In genomic region chr1:154944422-154945159, GRCh38 we compare ENCODE assay signal across 1 cellular context.
TF ChIP-seq lines count a peak whose summit lies in the region.

No MANE protein-coding gene starts in this region.

TF ChIP-seq in HepG2, 621 proteins besides CTCF, POLR2A, EP300 and RAD21 (continued from another document and continues in another):
- TF ChIP-seq AHDC1 (CRISPR knock-in tag; IDR thresholded peaks at IDR 0.05; ENCODE audit: borderline replicate concordance) (peak; percentile 75), ZNF431 (CRISPR knock-in tag; IDR thresholded peaks at IDR 0.05; ENCODE audit: borderline replicate concordance, low read depth) (no peak), CEBPG (CRISPR knock-in tag; IDR thresholded peaks at IDR 0.05) (peak; percentile 56), SNAPC2 (CRISPR knock-in tag; IDR thresholded peaks at IDR 0.05) (peak; percentile 88), SMARCE1 (IDR thresholded peaks at IDR 0.05; ENCODE audit: borderline replicate concordance) (no peak), JUN (CRISPR knock-in tag; IDR thresholded peaks at IDR 0.05) (0 out of 2 replicates have a peak, but pooled peaks have one; percentile 26), ZNF318 (CRISPR knock-in tag; IDR thresholded peaks at IDR 0.05) (no peak), TFE3 (CRISPR knock-in tag; IDR thresholded peaks at IDR 0.05) (no peak), CERS6 (CRISPR knock-in tag; IDR thresholded peaks at IDR 0.05) (no peak), ATF3 (CRISPR knock-in tag; IDR thresholded peaks at IDR 0.05) (no peak), ZBTB44 (CRISPR knock-in tag; IDR thresholded peaks at IDR 0.05) (no peak), YEATS2 (CRISPR knock-in tag; IDR thresholded peaks at IDR 0.05; ENCODE audit: borderline replicate concordance) (peak; percentile 67; the same call in 1 of the 2 replicates), ATF6 (CRISPR knock-in tag; conservative IDR thresholded peaks at IDR 0.05) (no peak), ZFP1 (CRISPR knock-in tag; IDR thresholded peaks at IDR 0.05) (no peak), IRF1 (CRISPR knock-in tag; IDR thresholded peaks at IDR 0.05; ENCODE audit: low read depth) (no peak), RELA (CRISPR knock-in tag; IDR thresholded peaks at IDR 0.05) (no peak), PRDM10 (CRISPR knock-in tag; IDR thresholded peaks at IDR 0.05; ENCODE audit: low read depth) (peak; percentile 94)
